10 cellular contexts compared by ENCODE assay signal in genomic region chr6:131029661-131030297, GRCh38. TPM values are rescaled to one million over a fixed set of nuclear protein-coding genes. Genes with fewer than 3 reads are reported as not detected.
DNase-seq lines count a peak whose midpoint lies in the region; ATAC-seq, FAIRE-seq and TF ChIP-seq lines count a peak whose summit lies in the region.
"Had no signal": no experiment of that assay in that cellular context is flagged by ENCODE, and none has a peak within 500 bp of the region (broad histone marks: within the 10 kb centered on the region; RNA-seq: fewer than 3 reads in every experiment).

No MANE protein-coding gene starts in this region.

- TF ChIP-seq CTCF in GM23338 (conservative IDR thresholded peaks at IDR 0.05; ENCODE audit: low read depth in 2 of 2) (no peak), tibial artery (IDR thresholded peaks at IDR 0.05) (no peak)

- TF ChIP-seq POLR2A in GM12892 (IDR thresholded peaks at IDR 0.05; ENCODE audit: low read depth, low read length) = no peak

- H3K4me2 ChIP-seq in GM23338 = no peak overlapping the region

- H3K27ac Mint-ChIP-seq in GM23338 = peak overlapping the region; percentile 66
- H3K27ac Mint-ChIP-seq in stimulated activated effector memory CD8-positive, alpha-beta T cell treated with anti-CD3 and anti-CD28 coated beads, Interleukin-12 subunit alpha, Interleukin-12 subunit beta, amount 100 ng/mL, for 72 hours = no peak overlapping the region

- no peaks in the 10 kb centered on the region for H3K27me3 Mint-ChIP-seq in GM23338 (ENCODE audit: insufficient read depth, low read depth, poor library complexity)

- H2AFZ ChIP-seq in GM23338 = no peak overlapping the region
- H2AFZ ChIP-seq: parathyroid adenoma had no signal

- no peaks in the 10 kb centered on the region for H4K20me1 ChIP-seq in GM23338 (replicated peaks; ENCODE audit: insufficient read depth)

- H3K27me3 ChIP-seq in GM23338 (ENCODE audit: insufficient read depth) (no peaks in the 10 kb centered on the region), MG63 (no peaks in the 10 kb centered on the region), tibial artery (no peaks in the 10 kb centered on the region)

- intact Hi-C loops in tibial artery (cut with DNase I; ENCODE audit: low total_unique reads) = loop anchor here (10.0 kb wide), 1 partner anchor 55 kb away; no protein-coding TSS in a partner anchor

- no peak overlapping the region for H3K27ac ChIP-seq in GM23338 (ENCODE audit: low read depth)
- no peak overlapping the region for H3K27ac ChIP-seq in tibial artery
- H3K27ac ChIP-seq: parathyroid adenoma had no signal

- H3K4me3 ChIP-seq in GM23338 (no peak overlapping the region), MG63 (no peak overlapping the region), tibial artery (no peak overlapping the region)

- H3K4me1 ChIP-seq in GM23338 (ENCODE audit: insufficient read depth) = peaks cover 6% of the 10 kb centered on the region; the same call in 1 of the 2 replicates
- H3K4me1 ChIP-seq in tibial artery = peaks cover 0 to 4% (median 0%) of the 10 kb centered on the region in 4 donors
- H3K4me1 ChIP-seq: parathyroid adenoma had no signal

- H3K36me3 ChIP-seq in GM23338 (ENCODE audit: insufficient read depth) (no peaks in the 10 kb centered on the region), MG63 (no peaks in the 10 kb centered on the region), tibial artery (no peaks in the 10 kb centered on the region)

- no peak for DNase-seq in GM12892 (ENCODE audit: insufficient read length)
- peak; percentile 30 for DNase-seq in GM23338 (ENCODE audit: low spot score)
- peak; percentile 70 for DNase-seq in MG63
- DNase-seq in iPS-NIHi7 (ENCODE audit: extremely low spot score) = peak; percentile 54
- no peak for DNase-seq in stimulated activated CD4-positive, alpha-beta T cell treated with anti-CD3 and anti-CD28 coated beads, Interleukin-15, amount 100 ng/mL, for 24 hours
- no peak for DNase-seq in NCI-H128 (lab: John Stamatoyannopoulos, UW; ENCODE audit: unreplicated experiment)
- DNase-seq in tibial artery = no peak
- DNase-seq in stimulated activated effector memory CD8-positive, alpha-beta T cell treated with anti-CD3 and anti-CD28 coated beads, Interleukin-12 subunit alpha, Interleukin-12 subunit beta, amount 100 ng/mL, for 72 hours (ENCODE audit: low spot score in 2 of 2) = no peak
- DNase-seq: activated gamma-delta T cell treated with Interleukin-2 at 50 U/mL for 16 hours had no signal

- H3K9me2 ChIP-seq in GM23338 (ENCODE audit: insufficient read depth) = peaks cover 4% of the 10 kb centered on the region; the same call in 1 of the 2 replicates

- peak; percentile 66 for FAIRE-seq in GM12892 (lab: Jason Lieb, UNC)

- H3K4me3 Mint-ChIP-seq in GM23338 = no peak overlapping the region
- no peak overlapping the region for H3K4me3 Mint-ChIP-seq in stimulated activated effector memory CD8-positive, alpha-beta T cell treated with anti-CD3 and anti-CD28 coated beads, Interleukin-12 subunit alpha, Interleukin-12 subunit beta, amount 100 ng/mL, for 72 hours

- H3K9me3 ChIP-seq in MG63 = no peaks in the 10 kb centered on the region
- no peaks in the 10 kb centered on the region for H3K9me3 ChIP-seq in tibial artery

- peaks cover 13% of the 10 kb centered on the region for H3K4me1 Mint-ChIP-seq in GM23338
- peaks cover 15% of the 10 kb centered on the region for H3K4me1 Mint-ChIP-seq in stimulated activated effector memory CD8-positive, alpha-beta T cell treated with anti-CD3 and anti-CD28 coated beads, Interleukin-12 subunit alpha, Interleukin-12 subunit beta, amount 100 ng/mL, for 72 hours

- no peaks in the 10 kb centered on the region for H3F3A ChIP-seq in GM23338 (replicated peaks; ENCODE audit: low read depth)

- ATAC-seq in GM23338 = peak; percentile 90
- ATAC-seq in stimulated activated effector memory CD8-positive, alpha-beta T cell treated with anti-CD3 and anti-CD28 coated beads, Interleukin-12 subunit alpha, Interleukin-12 subunit beta, amount 100 ng/mL, for 72 hours = no peak

- no peaks in the 10 kb centered on the region for H3K36me3 Mint-ChIP-seq in GM23338 (ENCODE audit: low read depth)
- H3K36me3 Mint-ChIP-seq in stimulated activated effector memory CD8-positive, alpha-beta T cell treated with anti-CD3 and anti-CD28 coated beads, Interleukin-12 subunit alpha, Interleukin-12 subunit beta, amount 100 ng/mL, for 72 hours = no peaks in the 10 kb centered on the region

- peaks cover 58% of the 10 kb centered on the region for H3K79me2 ChIP-seq in GM23338 (replicated peaks; ENCODE audit: insufficient read depth)

- H3K9me3 Mint-ChIP-seq in GM23338 = no peaks in the 10 kb centered on the region
- no peaks in the 10 kb centered on the region for H3K9me3 Mint-ChIP-seq in stimulated activated effector memory CD8-positive, alpha-beta T cell treated with anti-CD3 and anti-CD28 coated beads, Interleukin-12 subunit alpha, Interleukin-12 subunit beta, amount 100 ng/mL, for 72 hours

TF ChIP-seq in GM23338, 12 proteins besides CTCF, POLR2A, EP300 and RAD21 (continues in another document):
- TF ChIP-seq EZH2phosphoT487 (IDR thresholded peaks at IDR 0.05; ENCODE audit: unreplicated experiment) (no peak), STAT1 (IDR thresholded peaks at IDR 0.05; ENCODE audit: unreplicated experiment) (no peak), ZNF114 (CRISPR knock-in tag; IDR thresholded peaks at IDR 0.05) (no peak), CREB1 (CRISPR knock-in tag; IDR thresholded peaks at IDR 0.05; ENCODE audit: low read depth) (no peak), ETS1 (IDR thresholded peaks at IDR 0.05) (no peak), NANOG (IDR thresholded peaks at IDR 0.05; ENCODE audit: borderline replicate concordance) (no peak; the same call in 1 of the 2 replicates), EZH2 (IDR thresholded peaks at IDR 0.05; ENCODE audit: low read depth, unreplicated experiment) (no peak), ZNF331 (CRISPR knock-in tag; IDR thresholded peaks at IDR 0.05; ENCODE audit: low read depth) (no peak)
- TF ChIP-seq, protein P1, sequence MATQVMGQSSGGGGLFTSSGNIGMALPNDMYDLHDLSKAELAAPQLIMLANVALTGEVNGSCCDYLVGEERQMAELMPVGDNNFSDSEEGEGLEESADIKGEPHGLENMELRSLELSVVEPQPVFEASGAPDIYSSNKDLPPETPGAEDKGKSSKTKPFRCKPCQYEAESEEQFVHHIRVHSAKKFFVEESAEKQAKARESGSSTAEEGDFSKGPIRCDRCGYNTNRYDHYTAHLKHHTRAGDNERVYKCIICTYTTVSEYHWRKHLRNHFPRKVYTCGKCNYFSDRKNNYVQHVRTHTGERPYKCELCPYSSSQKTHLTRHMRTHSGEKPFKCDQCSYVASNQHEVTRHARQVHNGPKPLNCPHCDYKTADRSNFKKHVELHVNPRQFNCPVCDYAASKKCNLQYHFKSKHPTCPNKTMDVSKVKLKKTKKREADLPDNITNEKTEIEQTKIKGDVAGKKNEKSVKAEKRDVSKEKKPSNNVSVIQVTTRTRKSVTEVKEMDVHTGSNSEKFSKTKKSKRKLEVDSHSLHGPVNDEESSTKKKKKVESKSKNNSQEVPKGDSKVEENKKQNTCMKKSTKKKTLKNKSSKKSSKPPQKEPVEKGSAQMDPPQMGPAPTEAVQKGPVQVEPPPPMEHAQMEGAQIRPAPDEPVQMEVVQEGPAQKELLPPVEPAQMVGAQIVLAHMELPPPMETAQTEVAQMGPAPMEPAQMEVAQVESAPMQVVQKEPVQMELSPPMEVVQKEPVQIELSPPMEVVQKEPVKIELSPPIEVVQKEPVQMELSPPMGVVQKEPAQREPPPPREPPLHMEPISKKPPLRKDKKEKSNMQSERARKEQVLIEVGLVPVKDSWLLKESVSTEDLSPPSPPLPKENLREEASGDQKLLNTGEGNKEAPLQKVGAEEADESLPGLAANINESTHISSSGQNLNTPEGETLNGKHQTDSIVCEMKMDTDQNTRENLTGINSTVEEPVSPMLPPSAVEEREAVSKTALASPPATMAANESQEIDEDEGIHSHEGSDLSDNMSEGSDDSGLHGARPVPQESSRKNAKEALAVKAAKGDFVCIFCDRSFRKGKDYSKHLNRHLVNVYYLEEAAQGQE (IDR thresholded peaks at IDR 0.05; ENCODE audit: unreplicated experiment) = no peak

RNA-seq across cellular contexts. Expression of gene EPB41L2, which starts 33.3 kb away (rescaled TPM):
- polyA plus RNA-seq in GM12892 (2012; ENCODE audit: missing spikeins) = 22.3 TPM
- total RNA-seq in GM23338 (2014; rRNA removed; shearing (Covaris generic)) = 65.9 and 91.7 TPM in 2 replicates
- polyA plus RNA-seq in GM23338 (2016; fragmentation: Nextera tagmentation; extraction: Ambion mirVana) = 76.2 and 76.7 TPM in 2 replicates
- 33.3 and 63.9 TPM in 2 replicates for total RNA-seq in MG63 (2014; rRNA removed; shearing (Covaris generic); ENCODE audit: low replicate concordance)

Comparison
In these comparisons a context has a peak if more than half of its experiments do, and no peak if none do; other contexts are left out.
1. DNase-seq: peak in GM23338 (single experiment), MG63 (single experiment) and iPS-NIHi7 (single experiment); none in GM12892 (single experiment), stimulated activated CD4-positive, alpha-beta T cell treated with anti-CD3 and anti-CD28 coated beads, Interleukin-15, amount 100 ng/mL, for 24 hours (single experiment), NCI-H128 (single experiment), tibial artery (0 of 2) and stimulated activated effector memory CD8-positive, alpha-beta T cell treated with anti-CD3 and anti-CD28 coated beads, Interleukin-12 subunit alpha, Interleukin-12 subunit beta, amount 100 ng/mL, for 72 hours (0 of 2).